ENCODE assay signal across 1 cellular context in genomic region chr14:75050852-75051555, GRCh38.
TF ChIP-seq lines count a peak whose summit lies in the region.

Gene MLH3 (minus strand): TSS chr14:75051467. CDS start chr14:75049655, 1,812 bp downstream.

TF ChIP-seq in HepG2, 621 proteins besides CTCF, POLR2A, EP300 and RAD21 (continued from another document and continues in another):
- TF ChIP-seq REST (IDR thresholded peaks at IDR 0.05; ENCODE audit: borderline replicate concordance in 1 of 2, low read depth in 1 of 2, low read length in 2 of 2) (no peak; a peak in 1 of 4 replicates), IKZF5 (CRISPR knock-in tag; IDR thresholded peaks at IDR 0.05) (peak; percentile 65), MTA3 (CRISPR knock-in tag; IDR thresholded peaks at IDR 0.05) (no peak), ZNF549 (CRISPR knock-in tag; IDR thresholded peaks at IDR 0.05) (peak; percentile 39; the same call in 1 of the 2 replicates), CC2D1A (CRISPR knock-in tag; IDR thresholded peaks at IDR 0.05) (no peak), ZNF530 (CRISPR knock-in tag; IDR thresholded peaks at IDR 0.05; ENCODE audit: low read depth) (no peak), ZNF761 (CRISPR knock-in tag; conservative IDR thresholded peaks at IDR 0.05) (no peak), ZNF577 (CRISPR knock-in tag; IDR thresholded peaks at IDR 0.05; ENCODE audit: borderline replicate concordance, low read depth) (no peak), ZIK1 (CRISPR knock-in tag; IDR thresholded peaks at IDR 0.05; ENCODE audit: borderline replicate concordance, low read depth) (peak; percentile 83; the same call in 1 of the 2 replicates), ZNF605 (CRISPR knock-in tag; IDR thresholded peaks at IDR 0.05) (peak; percentile 85), JARID2 (CRISPR knock-in tag; IDR thresholded peaks at IDR 0.05; ENCODE audit: insufficient replicate concordance) (no peak), E2F2 (CRISPR knock-in tag; IDR thresholded peaks at IDR 0.05; ENCODE audit: borderline replicate concordance) (peak; percentile 58; the same call in 1 of the 2 replicates), ZSCAN21 (CRISPR knock-in tag; IDR thresholded peaks at IDR 0.05; ENCODE audit: borderline replicate concordance) (peak; percentile 20; the same call in 1 of the 2 replicates), CSRNP1 (CRISPR knock-in tag; IDR thresholded peaks at IDR 0.05) (peak; percentile 58; the same call in 1 of the 2 replicates), CEBPG (CRISPR knock-in tag; IDR thresholded peaks at IDR 0.05) (peak; percentile 50; the same call in 1 of the 2 replicates), PHF8 (CRISPR knock-in tag; IDR thresholded peaks at IDR 0.05) (peak; percentile 88), ASH2L (IDR thresholded peaks at IDR 0.05; ENCODE audit: insufficient read length, low read depth, low read length) (peak; percentile 92), RFX1 (IDR thresholded peaks at IDR 0.05) (no peak), ZMYM4 (CRISPR knock-in tag; IDR thresholded peaks at IDR 0.05) (0 out of 2 replicates have a peak, but pooled peaks have one; percentile 32), FOXM1 (CRISPR knock-in tag; IDR thresholded peaks at IDR 0.05) (no peak), HCFC1 (IDR thresholded peaks at IDR 0.05; ENCODE audit: low read depth, low read length) (no peak), DMAP1 (CRISPR knock-in tag; IDR thresholded peaks at IDR 0.05) (peak; percentile 62; the same call in 1 of the 2 replicates), ZNF841 (CRISPR knock-in tag; IDR thresholded peaks at IDR 0.05; ENCODE audit: borderline replicate concordance) (no peak), ZNF614 (CRISPR knock-in tag; IDR thresholded peaks at IDR 0.05; ENCODE audit: borderline replicate concordance) (peak; percentile 38; the same call in 1 of the 2 replicates), ZNF616 (CRISPR knock-in tag; IDR thresholded peaks at IDR 0.05; ENCODE audit: low read depth) (peak; percentile 52; the same call in 1 of the 2 replicates), HOMEZ (CRISPR knock-in tag; IDR thresholded peaks at IDR 0.05; ENCODE audit: low read depth) (no peak), IRF2 (CRISPR knock-in tag; IDR thresholded peaks at IDR 0.05) (0 out of 2 replicates have a peak, but pooled peaks have one; percentile 24), HNRNPH1 (optimal IDR thresholded peaks at IDR 0.05; ENCODE audit: low read depth, low read length) (no peak), E2F5 (CRISPR knock-in tag; conservative IDR thresholded peaks at IDR 0.05) (no peak), TSC22D2 (CRISPR knock-in tag; IDR thresholded peaks at IDR 0.05; ENCODE audit: borderline replicate concordance) (no peak), ZFP36L2 (CRISPR knock-in tag; IDR thresholded peaks at IDR 0.05) (0 out of 2 replicates have a peak, but pooled peaks have one; percentile 47), MYC (CRISPR knock-in tag; IDR thresholded peaks at IDR 0.05; ENCODE audit: borderline replicate concordance) (peak; percentile 84), NCOA2 (CRISPR knock-in tag; IDR thresholded peaks at IDR 0.05) (no peak), ZNF800 (CRISPR knock-in tag; IDR thresholded peaks at IDR 0.05) (no peak), ZNF281 (CRISPR knock-in tag; IDR thresholded peaks at IDR 0.05; ENCODE audit: borderline replicate concordance) (0 out of 2 replicates have a peak, but pooled peaks have one; percentile 9), ZMAT3 (CRISPR knock-in tag; conservative IDR thresholded peaks at IDR 0.05) (peak; percentile 92; the same call in 1 of the 2 replicates), ZNF782 (CRISPR knock-in tag; IDR thresholded peaks at IDR 0.05; ENCODE audit: borderline replicate concordance) (no peak), ZNF17 (CRISPR knock-in tag; IDR thresholded peaks at IDR 0.05) (no peak), ZBTB10 (CRISPR knock-in tag; IDR thresholded peaks at IDR 0.05; ENCODE audit: borderline replicate concordance) (no peak; the same call in 1 of the 2 replicates), NFE2L1 (CRISPR knock-in tag; IDR thresholded peaks at IDR 0.05; ENCODE audit: borderline replicate concordance) (no peak), KLF15 (CRISPR knock-in tag; IDR thresholded peaks at IDR 0.05; ENCODE audit: borderline replicate concordance) (no peak), CHCHD3 (CRISPR knock-in tag; IDR thresholded peaks at IDR 0.05) (peak; percentile 77; the same call in 1 of the 2 replicates), ZNF367 (CRISPR knock-in tag; IDR thresholded peaks at IDR 0.05; ENCODE audit: borderline replicate concordance) (no peak), MAFK (conservative IDR thresholded peaks at IDR 0.05 in 1 of 2, IDR thresholded peaks at IDR 0.05 in 1 of 2; ENCODE audit: low read length in 2 of 2) (no peak)
